In genomic region chr1:85308837-85309350, GRCh38 we compare ENCODE assay signal across 1 cellular context.
TF ChIP-seq lines count a peak whose summit lies in the region.

No MANE protein-coding gene starts in this region.

TF ChIP-seq in H1, 55 proteins besides CTCF, POLR2A, EP300 and RAD21 (continued from another document):
- TF ChIP-seq RXRA (IDR thresholded peaks at IDR 0.05; ENCODE audit: insufficient read depth, low read depth, low read length) (no peak), SIN3A (conservative IDR thresholded peaks at IDR 0.05 in 1 of 2, IDR thresholded peaks at IDR 0.05 in 1 of 2; ENCODE audit: low read depth in 1 of 2, low read length in 2 of 2) (no peak), RBBP5 (IDR thresholded peaks at IDR 0.05; ENCODE audit: borderline replicate concordance, low read depth, low read length) (no peak), SUZ12 (IDR thresholded peaks at IDR 0.05; ENCODE audit: low read length) (no peak), USF2 (IDR thresholded peaks at IDR 0.05; ENCODE audit: low read length) (no peak), CEBPB (IDR thresholded peaks at IDR 0.05; ENCODE audit: low read depth, low read length) (no peak), TAF7 (optimal IDR thresholded peaks at IDR 0.05; ENCODE audit: borderline replicate concordance, low read depth, low read length) (no peak), BCL11A (IDR thresholded peaks at IDR 0.05; ENCODE audit: low read depth in 2 of 2, low read length in 2 of 2) (no peak), ATF3 (IDR thresholded peaks at IDR 0.05; ENCODE audit: insufficient read depth, low read depth, low read length) (no peak)
TF ChIP-seq in H1: peak in this region for 0.
